10 cellular contexts compared by ENCODE assay signal in the genomic region with DNA sequence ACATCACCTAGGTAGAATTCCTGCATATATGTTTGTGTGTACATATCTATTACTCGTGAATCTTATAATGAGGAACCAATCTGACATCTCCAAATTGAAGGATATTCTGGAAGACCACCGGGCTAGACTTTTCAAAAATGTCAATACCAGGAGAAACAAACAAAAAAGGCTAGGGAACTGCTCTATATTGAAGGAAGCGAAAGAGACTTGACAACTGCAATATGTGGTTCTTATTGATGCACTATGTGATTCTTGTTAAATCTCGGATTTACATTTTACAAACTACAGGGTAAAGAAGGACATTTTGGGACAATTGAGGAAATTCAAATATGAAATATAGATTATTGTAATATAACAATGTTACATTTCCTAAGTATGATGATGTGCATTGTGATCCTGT.
A peak's percentile ranks its signal among the peaks of the same experiment; 100 is the strongest.
DNase-seq lines count a peak whose midpoint lies in the region; ATAC-seq and TF ChIP-seq lines count a peak whose summit lies in the region.
"Had no signal": no experiment of that assay in that cellular context is flagged by ENCODE, and none has a peak within 500 bp of the region (broad histone marks: within the 10 kb centered on the region; RNA-seq: fewer than 3 reads in every experiment).

No MANE protein-coding gene starts in this region.

- H3K27me3 ChIP-seq in HCT116 (ENCODE audit: insufficient read depth, low read length): no peaks in the 10 kb centered on the region
- H3K27me3 ChIP-seq: adrenal gland, SJSA1 had no signal

- H3K79me2 ChIP-seq in HCT116 (ENCODE audit: insufficient read depth, low read length): no peaks in the 10 kb centered on the region

- H3K4me1 Mint-ChIP-seq in WTC11: peaks cover 10% of the 10 kb centered on the region

- H2AFZ ChIP-seq in HCT116 (ENCODE audit: low read depth, low read length, poor library complexity, severe bottlenecking): peak overlapping the region; percentile 75

- BruUV-seq in HCT116 (replicated peaks; lab: Mats Ljungman, UMichigan): TSS peak; percentile 54

- peak overlapping the region; percentile 91 for H3K4me2 ChIP-seq in HCT116 (ENCODE audit: low read length)

- H3K4me3 ChIP-seq in HCT116 (replicated peaks in 1 of 2; ENCODE audit: low read depth in 1 of 2, low read length in 2 of 2) (peak overlapping the region; percentile 68 to 81; a peak in 3 of 4 replicates), skin epidermis (peak overlapping the region in 5 of 7 experiments; percentile 58 to 80 (median 72))

- TF ChIP-seq POLR2A in HCT116 (IDR thresholded peaks at IDR 0.05; ENCODE audit: borderline replicate concordance, extremely low read depth, insufficient read depth, insufficient read length): no peak

- no peak for ATAC-seq in HCT116
- no peak for ATAC-seq in WTC11

- H4K20me1 ChIP-seq in HCT116 (ENCODE audit: insufficient read depth): no peaks in the 10 kb centered on the region

- POLR2A ChIA-PET in HCT116 (lab: Charles Lee) (no interaction called here), WTC11 (lab: Charles Lee) (no interaction called here)

- no peaks in the 10 kb centered on the region for H3K9me2 ChIP-seq in HCT116 (ENCODE audit: insufficient read depth)

- H3K4me1 ChIP-seq in HCT116 (ENCODE audit: control insufficient read depth in 1 of 2, insufficient read depth in 2 of 2, low read length in 2 of 2): peaks cover 3 to 23% of the 10 kb centered on the region in 2 experiments; a peak in 3 of 4 replicates

- H3K27ac Mint-ChIP-seq in WTC11: no peak overlapping the region

- peaks cover 16% of the 10 kb centered on the region for H3K27me3 Mint-ChIP-seq in WTC11 (ENCODE audit: low read depth)

- RAD21 ChIA-PET in HCT116 (lab: Charles Lee; ENCODE audit: low non-redundant PET in 1 of 2, low total read pairs in 2 of 2, uncharacterized antibody in 2 of 2, unreplicated experiment in 2 of 2): no interaction called here

- no peaks in the 10 kb centered on the region for H3K36me3 ChIP-seq in HCT116 (ENCODE audit: control insufficient read depth in 1 of 2, insufficient read depth in 2 of 2, low read length in 2 of 2)
- H3K36me3 ChIP-seq: adrenal gland, SJSA1 had no signal

- TF ChIP-seq RAD21 in HCT116 (IDR thresholded peaks at IDR 0.05; ENCODE audit: low read depth): no peak

- DNase-seq in HCT116 (ENCODE audit: low read depth, low spot score): no peak
- no peak for DNase-seq in WTC11 (ENCODE audit: low spot score)
- DNase-seq in globus pallidus (ENCODE audit: low spot score): peak; percentile 48
- no peak for DNase-seq in DMS153 treated with DMSO at 0.1 percent for 48 hours (lab: John Stamatoyannopoulos, UW; ENCODE audit: unreplicated experiment)
- no peak for DNase-seq in effector CD8-positive, alpha-beta T cell (lab: John Stamatoyannopoulos, UW)
- no peak for DNase-seq in activated CD8-positive, alpha-beta memory T cell treated with anti-CD3 and anti-CD28 coated beads for 24 hours
- DNase-seq in DMS79 (lab: John Stamatoyannopoulos, UW): no peak

- intact Hi-C loops in HCT116 (cut with micrococcal nuclease): loop anchor here (5.0 to 10.0 kb wide), 2 partner anchors 425 to 1168 kb away; no protein-coding TSS in a partner anchor

- no peaks in the 10 kb centered on the region for H3K36me3 Mint-ChIP-seq in WTC11

- no peaks in the 10 kb centered on the region for H3K9me3 ChIP-seq in HCT116 (ENCODE audit: control insufficient read depth in 1 of 2, insufficient read depth in 1 of 2, low read depth in 1 of 2, low read length in 2 of 2)
- H3K9me3 ChIP-seq: adrenal gland, SJSA1 had no signal

- TF ChIP-seq CTCF in HCT116 (IDR thresholded peaks at IDR 0.05 in 2 of 3, conservative IDR thresholded peaks at IDR 0.05 in 1 of 3; ENCODE audit: borderline replicate concordance in 1 of 3, insufficient read depth in 1 of 3, low read depth in 2 of 3, low read length in 2 of 3) (no peak), WTC11 (IDR thresholded peaks at IDR 0.05) (no peak)

- CTCF ChIA-PET in HCT116 (lab: Charles Lee) (no interaction called here), WTC11 (lab: Charles Lee) (interaction anchor here (1.3 kb wide), 2 partner anchors 34 to 513 kb away, joined by 3 read pairs; no protein-coding TSS in a partner anchor)

- no peak overlapping the region for H3K9ac ChIP-seq in HCT116 (ENCODE audit: low read length)

- H3K9me3 Mint-ChIP-seq in WTC11: no peaks in the 10 kb centered on the region

- peak overlapping the region; percentile 91 for H3K4me3 Mint-ChIP-seq in WTC11

- H3K27ac ChIP-seq in HCT116 (ENCODE audit: low read depth, low read length) (no peak overlapping the region), skin epidermis (peak overlapping the region in 3 of 21 experiments; percentile 79 to 87 (median 81))

TF ChIP-seq in HCT116, 20 proteins besides CTCF, POLR2A, EP300 and RAD21 (continues in another document):
- TF ChIP-seq FOSL1 (IDR thresholded peaks at IDR 0.05; ENCODE audit: low read depth) (no peak), POLR2AphosphoS5 (IDR thresholded peaks at IDR 0.05; ENCODE audit: low read depth, low read length) (no peak), TCF7L2 (IDR thresholded peaks at IDR 0.05; ENCODE audit: borderline replicate concordance, extremely low read depth, insufficient read depth, insufficient read length) (no peak), ZNF274 (IDR thresholded peaks at IDR 0.05; ENCODE audit: low read depth, low read length) (no peak), ELF1 (IDR thresholded peaks at IDR 0.05; ENCODE audit: borderline replicate concordance, low read depth) (no peak), SRF (IDR thresholded peaks at IDR 0.05; ENCODE audit: low read depth) (no peak), JUND (IDR thresholded peaks at IDR 0.05) (no peak), EZH2phosphoT487 (IDR thresholded peaks at IDR 0.05; ENCODE audit: borderline replicate concordance) (no peak)
- TF ChIP-seq, protein P1, sequence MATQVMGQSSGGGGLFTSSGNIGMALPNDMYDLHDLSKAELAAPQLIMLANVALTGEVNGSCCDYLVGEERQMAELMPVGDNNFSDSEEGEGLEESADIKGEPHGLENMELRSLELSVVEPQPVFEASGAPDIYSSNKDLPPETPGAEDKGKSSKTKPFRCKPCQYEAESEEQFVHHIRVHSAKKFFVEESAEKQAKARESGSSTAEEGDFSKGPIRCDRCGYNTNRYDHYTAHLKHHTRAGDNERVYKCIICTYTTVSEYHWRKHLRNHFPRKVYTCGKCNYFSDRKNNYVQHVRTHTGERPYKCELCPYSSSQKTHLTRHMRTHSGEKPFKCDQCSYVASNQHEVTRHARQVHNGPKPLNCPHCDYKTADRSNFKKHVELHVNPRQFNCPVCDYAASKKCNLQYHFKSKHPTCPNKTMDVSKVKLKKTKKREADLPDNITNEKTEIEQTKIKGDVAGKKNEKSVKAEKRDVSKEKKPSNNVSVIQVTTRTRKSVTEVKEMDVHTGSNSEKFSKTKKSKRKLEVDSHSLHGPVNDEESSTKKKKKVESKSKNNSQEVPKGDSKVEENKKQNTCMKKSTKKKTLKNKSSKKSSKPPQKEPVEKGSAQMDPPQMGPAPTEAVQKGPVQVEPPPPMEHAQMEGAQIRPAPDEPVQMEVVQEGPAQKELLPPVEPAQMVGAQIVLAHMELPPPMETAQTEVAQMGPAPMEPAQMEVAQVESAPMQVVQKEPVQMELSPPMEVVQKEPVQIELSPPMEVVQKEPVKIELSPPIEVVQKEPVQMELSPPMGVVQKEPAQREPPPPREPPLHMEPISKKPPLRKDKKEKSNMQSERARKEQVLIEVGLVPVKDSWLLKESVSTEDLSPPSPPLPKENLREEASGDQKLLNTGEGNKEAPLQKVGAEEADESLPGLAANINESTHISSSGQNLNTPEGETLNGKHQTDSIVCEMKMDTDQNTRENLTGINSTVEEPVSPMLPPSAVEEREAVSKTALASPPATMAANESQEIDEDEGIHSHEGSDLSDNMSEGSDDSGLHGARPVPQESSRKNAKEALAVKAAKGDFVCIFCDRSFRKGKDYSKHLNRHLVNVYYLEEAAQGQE (IDR thresholded peaks at IDR 0.05; ENCODE audit: low read depth): no peak

TF ChIP-seq in WTC11, 78 proteins besides CTCF, POLR2A, EP300 and RAD21 (continues in another document):
- TF ChIP-seq ZNF121 (CRISPR knock-in tag; IDR thresholded peaks at IDR 0.05) (no peak), FOXP1 (CRISPR knock-in tag; IDR thresholded peaks at IDR 0.05; ENCODE audit: borderline replicate concordance) (no peak), ETV6 (CRISPR knock-in tag; IDR thresholded peaks at IDR 0.05) (no peak), EMX1 (CRISPR knock-in tag; IDR thresholded peaks at IDR 0.05) (no peak), ZNF219 (CRISPR knock-in tag; IDR thresholded peaks at IDR 0.05; ENCODE audit: borderline replicate concordance) (no peak), SP1 (CRISPR knock-in tag; conservative IDR thresholded peaks at IDR 0.05) (no peak)
- TF ChIP-seq, protein P2, sequence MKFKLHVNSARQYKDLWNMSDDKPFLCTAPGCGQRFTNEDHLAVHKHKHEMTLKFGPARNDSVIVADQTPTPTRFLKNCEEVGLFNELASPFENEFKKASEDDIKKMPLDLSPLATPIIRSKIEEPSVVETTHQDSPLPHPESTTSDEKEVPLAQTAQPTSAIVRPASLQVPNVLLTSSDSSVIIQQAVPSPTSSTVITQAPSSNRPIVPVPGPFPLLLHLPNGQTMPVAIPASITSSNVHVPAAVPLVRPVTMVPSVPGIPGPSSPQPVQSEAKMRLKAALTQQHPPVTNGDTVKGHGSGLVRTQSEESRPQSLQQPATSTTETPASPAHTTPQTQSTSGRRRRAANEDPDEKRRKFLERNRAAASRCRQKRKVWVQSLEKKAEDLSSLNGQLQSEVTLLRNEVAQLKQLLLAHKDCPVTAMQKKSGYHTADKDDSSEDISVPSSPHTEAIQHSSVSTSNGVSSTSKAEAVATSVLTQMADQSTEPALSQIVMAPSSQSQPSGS (CRISPR knock-in tag; IDR thresholded peaks at IDR 0.05; ENCODE audit: borderline replicate concordance, low read depth): no peak
- TF ChIP-seq, protein P3, sequence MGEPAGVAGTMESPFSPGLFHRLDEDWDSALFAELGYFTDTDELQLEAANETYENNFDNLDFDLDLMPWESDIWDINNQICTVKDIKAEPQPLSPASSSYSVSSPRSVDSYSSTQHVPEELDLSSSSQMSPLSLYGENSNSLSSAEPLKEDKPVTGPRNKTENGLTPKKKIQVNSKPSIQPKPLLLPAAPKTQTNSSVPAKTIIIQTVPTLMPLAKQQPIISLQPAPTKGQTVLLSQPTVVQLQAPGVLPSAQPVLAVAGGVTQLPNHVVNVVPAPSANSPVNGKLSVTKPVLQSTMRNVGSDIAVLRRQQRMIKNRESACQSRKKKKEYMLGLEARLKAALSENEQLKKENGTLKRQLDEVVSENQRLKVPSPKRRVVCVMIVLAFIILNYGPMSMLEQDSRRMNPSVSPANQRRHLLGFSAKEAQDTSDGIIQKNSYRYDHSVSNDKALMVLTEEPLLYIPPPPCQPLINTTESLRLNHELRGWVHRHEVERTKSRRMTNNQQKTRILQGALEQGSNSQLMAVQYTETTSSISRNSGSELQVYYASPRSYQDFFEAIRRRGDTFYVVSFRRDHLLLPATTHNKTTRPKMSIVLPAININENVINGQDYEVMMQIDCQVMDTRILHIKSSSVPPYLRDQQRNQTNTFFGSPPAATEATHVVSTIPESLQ (CRISPR knock-in tag; IDR thresholded peaks at IDR 0.05): no peak
